ENCODE assay signal across 15 cellular contexts in the genomic region with DNA sequence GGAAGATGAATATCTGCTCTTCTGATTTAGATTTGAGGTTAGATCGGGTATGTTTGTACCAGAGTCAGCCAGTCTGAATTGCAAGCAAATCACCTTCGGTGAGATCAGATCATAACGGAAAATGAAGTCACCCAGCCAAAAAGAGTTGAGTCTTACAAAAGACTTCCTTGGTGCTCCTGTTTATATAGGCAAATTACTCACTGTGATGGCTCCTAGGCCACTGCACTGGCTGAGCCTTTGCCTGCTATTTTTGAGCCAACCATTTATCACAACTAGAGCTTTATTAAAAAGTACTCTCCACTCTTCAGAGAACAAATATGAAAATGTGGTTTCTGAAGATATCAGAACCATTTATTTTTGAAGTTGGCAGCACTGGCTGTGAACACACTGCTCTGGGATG.
"Had no signal": no experiment of that assay in that cellular context is flagged by ENCODE, and none has a peak within 500 bp of the region (broad histone marks: within the 10 kb centered on the region; RNA-seq: fewer than 3 reads in every experiment).

No MANE protein-coding gene starts in this region.

- DNase-seq: activated CD4-positive, alpha-beta T cell treated with anti-CD3 and anti-CD28 coated beads for 48 hours; activated effector memory CD4-positive, alpha-beta T cell treated with Interleukin-2 at 50 U/mL for 16 hours; brain microvascular endothelial cell; dorsolateral prefrontal cortex; natural killer cell; nucleus accumbens; right lobe of liver; stimulated activated CD4-positive, alpha-beta T cell treated with anti-CD3 and anti-CD28 coated beads, Interleukin-2, amount 100 ng/mL, for 24 hours; stimulated activated naive CD4-positive, alpha-beta T cell treated with Interleukin-2 at 50 U/mL for 16 hours; T-helper 17 cell had no signal

- H3K36me3 Mint-ChIP-seq: activated naive CD4-positive, alpha-beta T cell treated with anti-CD3 and anti-CD28 coated beads, Interleukin-2, amount 50 U/mL, for 24 hours; natural killer cell; WTC11 had no signal

- ATAC-seq: esophagus mucosa, natural killer cell, right lobe of liver, T-helper 17 cell, WTC11 had no signal

- H3K27ac ChIP-seq: brain microvascular endothelial cell, dorsolateral prefrontal cortex, prostate gland, right lobe of liver, suprapubic skin had no signal

- H3K27ac Mint-ChIP-seq: activated naive CD4-positive, alpha-beta T cell treated with anti-CD3 and anti-CD28 coated beads, Interleukin-2, amount 50 U/mL, for 24 hours; natural killer cell; T-helper 17 cell; WTC11 had no signal

- H3K4me1 Mint-ChIP-seq: activated naive CD4-positive, alpha-beta T cell treated with anti-CD3 and anti-CD28 coated beads, Interleukin-2, amount 50 U/mL, for 24 hours; natural killer cell; T-helper 17 cell had no signal

- H3K36me3 ChIP-seq: brain microvascular endothelial cell, prostate gland, right lobe of liver, suprapubic skin had no signal

- H3K27me3 ChIP-seq: brain microvascular endothelial cell, right lobe of liver, suprapubic skin had no signal

- H3K4me3 Mint-ChIP-seq: activated naive CD4-positive, alpha-beta T cell treated with anti-CD3 and anti-CD28 coated beads, Interleukin-2, amount 50 U/mL, for 24 hours; natural killer cell; T-helper 17 cell; WTC11 had no signal

- H3K9me3 ChIP-seq: prostate gland, right lobe of liver, suprapubic skin had no signal

- H3K4me1 ChIP-seq: prostate gland, right lobe of liver, suprapubic skin had no signal

- H3K4me3 ChIP-seq: dorsolateral prefrontal cortex, prostate gland, right lobe of liver, suprapubic skin had no signal

- H3K9me3 Mint-ChIP-seq: activated naive CD4-positive, alpha-beta T cell treated with anti-CD3 and anti-CD28 coated beads, Interleukin-2, amount 50 U/mL, for 24 hours had no signal
